ENCODE assay signal across 8 cellular contexts in genomic region chr1:31644560-31645273, GRCh38. TPM values are rescaled to one million over a fixed set of nuclear protein-coding genes. Genes with fewer than 3 reads are reported as not detected.
A peak's percentile ranks its signal among the peaks of the same experiment; 100 is the strongest.
DNase-seq lines count a peak whose midpoint lies in the region; ATAC-seq and TF ChIP-seq lines count a peak whose summit lies in the region.

A gene with protein sequence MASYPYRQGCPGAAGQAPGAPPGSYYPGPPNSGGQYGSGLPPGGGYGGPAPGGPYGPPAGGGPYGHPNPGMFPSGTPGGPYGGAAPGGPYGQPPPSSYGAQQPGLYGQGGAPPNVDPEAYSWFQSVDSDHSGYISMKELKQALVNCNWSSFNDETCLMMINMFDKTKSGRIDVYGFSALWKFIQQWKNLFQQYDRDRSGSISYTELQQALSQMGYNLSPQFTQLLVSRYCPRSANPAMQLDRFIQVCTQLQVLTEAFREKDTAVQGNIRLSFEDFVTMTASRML (minus strand): TSS chr1:31644876. CDS start chr1:31644864, 12 bp downstream.

- no peaks in the 10 kb centered on the region for H3K36me3 Mint-ChIP-seq in activated naive CD8-positive, alpha-beta T cell treated with anti-CD3 and anti-CD28 coated beads, Interleukin-2, amount 50 U/mL, for 24 hours (ENCODE audit: low read depth)

- 0% methylated on average over 48 to 56 of the region's 56 CpGs for WGBS in ovary, 3 donors
- WGBS in thyroid gland, 2 donors = 0 to 1% methylated on average over 30 to 32 of the region's 56 CpGs

- peak; percentile 87 for ATAC-seq in HG02759 (IDR thresholded peaks at IDR 0.05; ENCODE audit: unreplicated experiment)
- peak; percentile 89 for ATAC-seq in activated naive CD8-positive, alpha-beta T cell treated with anti-CD3 and anti-CD28 coated beads, Interleukin-2, amount 50 U/mL, for 24 hours
- ATAC-seq in Right ventricle myocardium inferior = peak; percentile 96

- H3K36me3 ChIP-seq in ovary (no peaks in the 10 kb centered on the region), thyroid gland (no peaks in the 10 kb centered on the region)

- no peak for TF ChIP-seq CTCF in GM12864 (IDR thresholded peaks at IDR 0.05; ENCODE audit: low read depth, low read length, missing control alignments)
- TF ChIP-seq CTCF in ovary (IDR thresholded peaks at IDR 0.05) = peak in 1 of 3 donors; percentile 28
- TF ChIP-seq CTCF in thyroid gland (IDR thresholded peaks at IDR 0.05) = peak in 2 of 6 experiments; percentile 18 to 25

- DNase-seq in GM12864 (ENCODE audit: low read depth) (peak; percentile 90), NCI-H1417 treated with DMSO at 0.1 percent for 48 hours (lab: John Stamatoyannopoulos, UW) (peak; percentile 89), SW480 (ENCODE audit: low spot score) (peak; percentile 96), Right ventricle myocardium inferior (ENCODE audit: missing footprints) (peak; percentile 99), ovary (peak; percentile 99 to 100 (median 100)), thyroid gland (peak; percentile 99)
- DNase-seq in activated naive CD8-positive, alpha-beta T cell treated with anti-CD3 and anti-CD28 coated beads, Interleukin-2, amount 50 U/mL, for 24 hours = peak; percentile 99

- H3K4me1 ChIP-seq in ovary (ENCODE audit: insufficient read depth) (peaks cover 7% of the 10 kb centered on the region), thyroid gland (peaks cover 57 to 80% of the 10 kb centered on the region in 2 donors)

- TF ChIP-seq POLR2A in ovary (IDR thresholded peaks at IDR 0.05) = peak; percentile 96
- TF ChIP-seq POLR2A in thyroid gland (IDR thresholded peaks at IDR 0.05) = peak; percentile 93 to 98

- no peaks in the 10 kb centered on the region for H3K27me3 ChIP-seq in ovary
- H3K27me3 ChIP-seq in thyroid gland = no peaks in the 10 kb centered on the region

- peak; percentile 34 for TF ChIP-seq EP300 in ovary (IDR thresholded peaks at IDR 0.05)

- H3K9me3 Mint-ChIP-seq in activated naive CD8-positive, alpha-beta T cell treated with anti-CD3 and anti-CD28 coated beads, Interleukin-2, amount 50 U/mL, for 24 hours = no peaks in the 10 kb centered on the region

- H3K4me3 Mint-ChIP-seq in activated naive CD8-positive, alpha-beta T cell treated with anti-CD3 and anti-CD28 coated beads, Interleukin-2, amount 50 U/mL, for 24 hours = peak within 1 kb of the TSS; percentile 94

- H3K4me3 ChIP-seq in GM12864 (ENCODE audit: low read depth, low read length) (peak within 1 kb of the TSS; percentile 94), ovary (peak within 1 kb of the TSS; percentile 91), thyroid gland (replicated peaks in 1 of 3) (peak within 1 kb of the TSS; percentile 69 to 94 (median 70))

- H3K27ac Mint-ChIP-seq in activated naive CD8-positive, alpha-beta T cell treated with anti-CD3 and anti-CD28 coated beads, Interleukin-2, amount 50 U/mL, for 24 hours = peak within 1 kb of the TSS; percentile 99

- H3K9me3 ChIP-seq in ovary (no peaks in the 10 kb centered on the region), thyroid gland (no peaks in the 10 kb centered on the region)

- H3K27ac ChIP-seq in ovary (peak within 1 kb of the TSS; percentile 91 to 93), thyroid gland (peak within 1 kb of the TSS; percentile 91 to 99 (median 98))

- intact Hi-C loops in Right ventricle myocardium inferior (cut with DNase I) (no loop called here), ovary (cut with DNase I) (loop anchor here in 1 of 4 donors (10.0 kb wide), 1 partner anchor 60 kb away; no protein-coding TSS in a partner anchor), thyroid gland (cut with DNase I) (no loop called here)

- H3K4me1 Mint-ChIP-seq in activated naive CD8-positive, alpha-beta T cell treated with anti-CD3 and anti-CD28 coated beads, Interleukin-2, amount 50 U/mL, for 24 hours = peaks cover 25% of the 10 kb centered on the region

- H3K27me3 Mint-ChIP-seq in activated naive CD8-positive, alpha-beta T cell treated with anti-CD3 and anti-CD28 coated beads, Interleukin-2, amount 50 U/mL, for 24 hours = no peaks in the 10 kb centered on the region

RNA-seq across cellular contexts. Expression of the gene that starts here (rescaled TPM):
- total RNA-seq in Right ventricle myocardium inferior = 34.9 TPM
- total RNA-seq in ovary = 10 to 100 TPM; 31.7 to 65.2 (median 59.9) TPM
- 10 to 100 TPM; 54.3 to 58.2 TPM for polyA plus RNA-seq in ovary
- 100 to 1,000 TPM; 180 to 355 (median 312) TPM for total RNA-seq in thyroid gland

Comparison
In these comparisons a context has a peak if more than half of its experiments do, and no peak if none do; other contexts are left out.
1. Peak in every context shown above with its lines: DNase-seq, ATAC-seq, H3K4me3 ChIP-seq and H3K27ac ChIP-seq.